In genomic region chr5:864492-865167, GRCh38 we compare ENCODE assay signal across 22 cellular contexts. TPM values are rescaled to one million over a fixed set of nuclear protein-coding genes. Genes with fewer than 3 reads are reported as not detected.
DNase-seq lines count a peak whose midpoint lies in the region; ATAC-seq and TF ChIP-seq lines count a peak whose summit lies in the region.
"Had no signal": no experiment of that assay in that cellular context is flagged by ENCODE, and none has a peak within 500 bp of the region (broad histone marks: within the 10 kb centered on the region; RNA-seq: fewer than 3 reads in every experiment).

No MANE protein-coding gene starts in this region.

- H3K27ac ChIP-seq in BLaER1 (peak overlapping the region; percentile 68), smooth muscle cell (ENCODE audit: low read depth) (no peak overlapping the region), Peyer's patch (no peak overlapping the region)
- H3K27ac ChIP-seq: HL-60, KMS-11 had no signal

- peak overlapping the region; percentile 26 for H3K9ac ChIP-seq in BLaER1
- no peak overlapping the region for H3K9ac ChIP-seq in smooth muscle cell (ENCODE audit: low read depth)
- H3K9ac ChIP-seq: KMS-11 had no signal

- peaks cover 46% of the 10 kb centered on the region for H3K4me1 ChIP-seq in BLaER1
- no peaks in the 10 kb centered on the region for H3K4me1 ChIP-seq in smooth muscle cell (ENCODE audit: low read depth)
- peaks cover 0 to 8% (median 0%) of the 10 kb centered on the region in 4 donors for H3K4me1 ChIP-seq in Peyer's patch
- H3K4me1 ChIP-seq: HAP-1 had no signal

- no peaks in the 10 kb centered on the region for H3K4me1 Mint-ChIP-seq in endothelial cell (ENCODE audit: unreplicated experiment)

- H3K27me3 ChIP-seq in BLaER1 = no peaks in the 10 kb centered on the region
- H3K27me3 ChIP-seq in smooth muscle cell (ENCODE audit: low read depth) = no peaks in the 10 kb centered on the region
- H3K27me3 ChIP-seq in Peyer's patch = no peaks in the 10 kb centered on the region
- H3K27me3 ChIP-seq: BLaER1 treated with 17β-estradiol and CSF1 and Interleukin-3, amounts not matched to agents 10 nM and 100 nM had no signal

- TF ChIP-seq CTCF in endothelial cell (IDR thresholded peaks at IDR 0.05; ENCODE audit: unreplicated experiment) (no peak), smooth muscle cell (IDR thresholded peaks at IDR 0.05; ENCODE audit: borderline replicate concordance, insufficient read depth, poor library complexity, severe bottlenecking) (no peak), Peyer's patch (IDR thresholded peaks at IDR 0.05) (no peak)

- H3K4me3 ChIP-seq in BLaER1 = no peak overlapping the region
- H3K4me3 ChIP-seq in smooth muscle cell = no peak overlapping the region
- no peak overlapping the region for H3K4me3 ChIP-seq in Peyer's patch
- H3K4me3 ChIP-seq: BLaER1 treated with 17β-estradiol and CSF1 and Interleukin-3, amounts not matched to agents 10 nM and 100 nM; GM23338; HAP-1 had no signal

- peaks cover 10% of the 10 kb centered on the region for H3K27me3 Mint-ChIP-seq in endothelial cell (ENCODE audit: unreplicated experiment)
- H3K27me3 Mint-ChIP-seq: CD8-positive, alpha-beta memory T cell had no signal

- H3K9me3 ChIP-seq in BLaER1 = no peaks in the 10 kb centered on the region
- no peaks in the 10 kb centered on the region for H3K9me3 ChIP-seq in smooth muscle cell (replicated peaks; ENCODE audit: low read depth)
- H3K9me3 ChIP-seq in Peyer's patch = no peaks in the 10 kb centered on the region
- H3K9me3 ChIP-seq: BLaER1 treated with 17β-estradiol and CSF1 and Interleukin-3, amounts not matched to agents 10 nM and 100 nM; HAP-1 had no signal

- peak; percentile 74 for ATAC-seq in sciatic nerve
- ATAC-seq: GM23338 had no signal

- peaks cover 66% of the 10 kb centered on the region for H3K36me3 ChIP-seq in BLaER1
- H3K36me3 ChIP-seq in smooth muscle cell (ENCODE audit: low read depth) = peaks cover 8% of the 10 kb centered on the region
- H3K36me3 ChIP-seq in Peyer's patch = peaks cover 0 to 64% (median 0%) of the 10 kb centered on the region in 3 donors

- peaks cover 33% of the 10 kb centered on the region for H3K36me3 Mint-ChIP-seq in endothelial cell (ENCODE audit: low read depth, unreplicated experiment)

- WGBS in smooth muscle cell (ENCODE audit: low lambda C conversion rate) = 94% methylated on average over 15 of the region's 15 CpGs

- DNase-seq in endothelial cell (ENCODE audit: low spot score) = no peak
- peak; percentile 21 for DNase-seq in iris pigment epithelial cell (ENCODE audit: low read depth)
- no peak for DNase-seq in sciatic nerve (ENCODE audit: low spot score)
- no peak for DNase-seq in smooth muscle cell (lab: John Stamatoyannopoulos, UW; ENCODE audit: unreplicated experiment)
- no peak for DNase-seq in Peyer's patch
- DNase-seq in stimulated activated naive CD4-positive, alpha-beta T cell (lab: John Stamatoyannopoulos, UW) = no peak
- no peak for DNase-seq in activated CD4-positive, alpha-beta T cell treated with anti-CD3 and anti-CD28 coated beads, Interleukin-2, amount 50 U/mL, for 1 hour
- DNase-seq: Calu3; CD8-positive, alpha-beta memory T cell; NCI-H1092 treated with DMSO at 0.1 percent for 48 hours; NCI-H1436 treated with DMSO at 0.1 percent for 48 hours; NCI-H1930; NCI-H2227 treated with DMSO at 0.1 percent for 48 hours; NCI-H510A treated with DMSO at 0.1 percent for 48 hours; NCI-H774; NK-92 treated with Interleukin-12 subunit alpha and Interleukin-12 subunit beta, amount 100 ng/mL, for 24 hours had no signal

- TF ChIP-seq POLR2A in Peyer's patch (IDR thresholded peaks at IDR 0.05) = no peak

- H3K27ac Mint-ChIP-seq in endothelial cell (ENCODE audit: unreplicated experiment) = peak overlapping the region; percentile 24
- H3K27ac Mint-ChIP-seq: GM23338 had no signal

- H3K9me3 Mint-ChIP-seq in endothelial cell (ENCODE audit: unreplicated experiment) = no peaks in the 10 kb centered on the region
- H3K9me3 Mint-ChIP-seq: CD8-positive, alpha-beta memory T cell; GM23338 had no signal

- H3K79me2 ChIP-seq in smooth muscle cell (ENCODE audit: low read depth) = peaks cover 4% of the 10 kb centered on the region

- H4K20me1 ChIP-seq in BLaER1 (peaks cover 95% of the 10 kb centered on the region), smooth muscle cell (ENCODE audit: low read depth) (no peaks in the 10 kb centered on the region)

- intact Hi-C loops in sciatic nerve (cut with DNase I) = no loop called here

- no peak overlapping the region for H2AFZ ChIP-seq in smooth muscle cell (ENCODE audit: low read depth)
- H2AFZ ChIP-seq: GM23338 had no signal

- no peak overlapping the region for H3K4me3 Mint-ChIP-seq in endothelial cell (ENCODE audit: unreplicated experiment)
- H3K4me3 Mint-ChIP-seq: CD8-positive, alpha-beta memory T cell; GM23338 had no signal

- no peaks in the 10 kb centered on the region for H3F3A ChIP-seq in smooth muscle cell (ENCODE audit: low read depth)

- H3K4me2 ChIP-seq in BLaER1 (peak overlapping the region; percentile 85), smooth muscle cell (no peak overlapping the region)
- H3K4me2 ChIP-seq: GM23338, KMS-11 had no signal

RNA-seq across cellular contexts. Expression of gene ZDHHC11, which starts 13.8 kb away (rescaled TPM):
- total RNA-seq in endothelial cell (ENCODE audit: unreplicated experiment) (14.3 TPM), sciatic nerve (4.9 TPM), smooth muscle cell (2.7 and 4.8 TPM in 2 replicates), Peyer's patch (10 to 100 TPM in 3 of 4 donors, 1 to 10 TPM in 1; 7.7 to 82.5 (median 29.6) TPM)
- 1.7 and 5.5 TPM in 2 replicates for polyA plus RNA-seq in smooth muscle cell
- polyA plus RNA-seq: CD8-positive, alpha-beta memory T cell had no signal

RNA-seq across cellular contexts. Expression of gene BRD9, which starts 28.0 kb away (rescaled TPM):
- total RNA-seq in endothelial cell (ENCODE audit: unreplicated experiment) = 53.0 TPM
- 38.5 TPM for total RNA-seq in sciatic nerve
- 14.7 and 17.1 TPM in 2 replicates for total RNA-seq in smooth muscle cell
- polyA plus RNA-seq in smooth muscle cell = 17.8 and 20.4 TPM in 2 replicates
- 10 to 100 TPM; 36.4 to 90.8 (median 65.4) TPM for total RNA-seq in Peyer's patch

RNA-seq across cellular contexts. Expression of gene TRIP13, which starts 28.1 kb away (rescaled TPM):
- total RNA-seq in endothelial cell (ENCODE audit: unreplicated experiment) (8.4 TPM), sciatic nerve (0.89 TPM), smooth muscle cell (8.4 and 13.4 TPM in 2 replicates), Peyer's patch (1 to 10 TPM; 1.2 to 8.3 (median 3.5) TPM)
- 12.0 and 12.7 TPM in 2 replicates for polyA plus RNA-seq in smooth muscle cell
